31 cellular contexts compared by ENCODE assay signal in the genomic region with DNA sequence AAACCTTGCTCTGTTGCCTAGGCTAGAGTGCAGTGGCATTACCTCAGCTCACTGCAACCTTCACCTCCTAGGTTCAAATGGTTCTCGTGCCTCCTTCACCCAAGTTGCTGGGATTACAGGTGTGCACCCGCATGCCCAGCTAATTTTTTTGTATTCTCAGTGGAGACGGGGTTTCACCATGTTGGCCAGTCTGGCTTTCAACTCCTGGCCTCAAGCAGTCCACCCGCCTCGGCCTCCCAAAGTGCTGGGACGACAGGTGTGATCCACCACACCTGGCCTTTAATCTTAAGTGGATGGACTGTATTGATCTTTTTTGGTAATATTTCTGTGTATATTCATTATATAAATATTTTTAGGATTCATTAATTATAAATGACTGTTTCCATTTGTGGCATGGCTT.
"Had no signal": no experiment of that assay in that cellular context is flagged by ENCODE, and none has a peak within 500 bp of the region (broad histone marks: within the 10 kb centered on the region; RNA-seq: fewer than 3 reads in every experiment).

No MANE protein-coding gene starts in this region.

- H3K4me1 ChIP-seq: adrenal gland, ascending aorta, body of pancreas, breast epithelium had no signal

- FAIRE-seq: astrocyte, bronchial epithelial cell had no signal

- DNase-seq: activated effector memory CD4-positive, alpha-beta T cell treated with anti-CD3 and anti-CD28 coated beads, Interleukin-2, amount 50 U/mL, for 16 hours; activated effector memory CD4-positive, alpha-beta T cell treated with Interleukin-2 at 50 U/mL for 16 hours; activated gamma-delta T cell; activated gamma-delta T cell treated with Interleukin-2 at 50 U/mL for 16 hours; activated naive CD4-positive, alpha-beta T cell; activated naive CD4-positive, alpha-beta T cell treated with anti-CD3 and anti-CD28 coated beads for 36 hours; activated naive CD4-positive, alpha-beta T cell treated with anti-CD3 and anti-CD28 coated beads, Interleukin-2, amount 10 ng/mL, durations not matched to agents 7 days and 5 days; activated naive CD4-positive, alpha-beta T cell treated with anti-CD3 and anti-CD28 coated beads, Interleukin-2, amount 50 U/mL, for 16 hours; activated naive CD4-positive, alpha-beta T cell treated with Interleukin-2 at 50 U/mL for 16 hours; activated naive CD8-positive, alpha-beta T cell treated with anti-CD3 and anti-CD28 coated beads for 36 hours; activated naive CD8-positive, alpha-beta T cell treated with anti-CD3 and anti-CD28 coated beads, Interleukin-2, amount 10 ng/mL, durations not matched to agents 7 days and 5 days; activated naive CD8-positive, alpha-beta T cell treated with anti-CD3 and anti-CD28 coated beads, Interleukin-2, amount 50 U/mL, for 24 hours; activated T-cell treated with anti-CD3 and anti-CD28 coated beads, Interleukin-2, amount 50 U/mL, for 1 hour; activated T-cell treated with anti-CD3 and anti-CD28 coated beads, Interleukin-2, amount 50 U/mL, for 24 hours; activated T-cell treated with anti-CD3 and anti-CD28 coated beads, Interleukin-2, amount 50 U/mL, for 4 hours; activated T-cell treated with anti-CD3 and anti-CD28 coated beads, Interleukin-2, amount 50 U/mL, for 48 hours; activated T-cell treated with anti-CD3 and anti-CD28 coated beads, Interleukin-2, amount 50 U/mL, for 72 hours; adrenal gland; amniotic stem cell; amygdala; anterior cingulate cortex; aorta; body of pancreas; brain microvascular endothelial cell; central memory CD4-positive, alpha-beta T cell; cerebellar nuclear complex had no signal

- H3K4me3 ChIP-seq: adrenal gland, ascending aorta, body of pancreas, breast epithelium, cardiac muscle cell had no signal

- H3K9me3 ChIP-seq: adrenal gland, ascending aorta, body of pancreas, breast epithelium had no signal

- H3K27ac ChIP-seq: adrenal gland, ascending aorta, body of pancreas, brain microvascular endothelial cell, breast epithelium, cardiac muscle cell had no signal

- H3K36me3 ChIP-seq: adrenal gland, ascending aorta, brain microvascular endothelial cell, breast epithelium, cardiac muscle cell had no signal
